ENCODE assay signal across 26 cellular contexts in the genomic region with DNA sequence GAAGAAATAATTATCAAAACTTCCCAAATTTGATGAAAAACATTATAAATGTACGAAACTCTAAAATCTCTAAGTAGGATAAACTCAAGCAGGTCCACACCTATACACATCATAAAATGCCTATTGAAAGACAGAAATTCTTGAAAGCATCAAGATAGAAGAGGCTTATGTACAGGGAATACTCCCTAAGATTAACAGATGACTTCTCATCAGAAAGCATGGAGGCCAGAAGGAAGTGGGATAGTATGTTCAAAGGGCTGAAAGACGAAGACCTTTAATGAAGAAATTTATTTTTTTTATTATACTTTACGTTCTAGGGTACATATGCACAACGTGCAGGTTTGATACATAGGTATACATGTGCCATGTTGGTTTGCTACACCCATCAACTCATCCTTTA. TPM values are rescaled to one million over a fixed set of nuclear protein-coding genes. Genes with fewer than 3 reads are reported as not detected.
DNase-seq lines count a peak whose midpoint lies in the region; ATAC-seq, FAIRE-seq and TF ChIP-seq lines count a peak whose summit lies in the region.
"Had no signal": no experiment of that assay in that cellular context is flagged by ENCODE, and none has a peak within 500 bp of the region (broad histone marks: within the 10 kb centered on the region; RNA-seq: fewer than 3 reads in every experiment).

No MANE protein-coding gene starts in this region.

- DNase-seq in HepG2 (ENCODE audit: low spot score) (no peak), right lobe of liver (no peak), WTC11 (ENCODE audit: low spot score) (no peak), NCI-H1436 (lab: John Stamatoyannopoulos, UW) (no peak)
- DNase-seq: 8988T; ACHN; BE2C; C1 segment of cervical spinal cord; CD4-positive, alpha-beta memory T cell; CD4-positive, CD25-positive, alpha-beta regulatory T cell; CD8-positive, alpha-beta memory T cell; COR-L47; DMS 273 treated with DMSO at 0.1 percent for 48 hours; DMS153; DMS79; DND-41; EL; GDM1 had no signal

- TF ChIP-seq CTCF in HepG2 (CRISPR knock-in tag; IDR thresholded peaks at IDR 0.05), result no peak
- no peak for TF ChIP-seq CTCF in right lobe of liver (IDR thresholded peaks at IDR 0.05)
- no peak for TF ChIP-seq CTCF in WTC11 (IDR thresholded peaks at IDR 0.05)

- no peak overlapping the region for H3K4me3 ChIP-seq in HepG2 (replicated peaks in 1 of 3; ENCODE audit: insufficient read depth in 1 of 3, low read depth in 2 of 3, low read length in 3 of 3)
- no peak overlapping the region for H3K4me3 ChIP-seq in right lobe of liver
- H3K4me3 ChIP-seq: BLaER1 had no signal

- POLR2A ChIA-PET in HepG2 (lab: Yijun Ruan, JAX) (no interaction called here), WTC11 (lab: Charles Lee) (no interaction called here)

- H3K79me2 ChIP-seq in HepG2 (ENCODE audit: insufficient read depth, low read length), result no peaks in the 10 kb centered on the region

- no peak overlapping the region for H3K27ac Mint-ChIP-seq in WTC11
- H3K27ac Mint-ChIP-seq: CD14-positive monocyte; CD4-positive, alpha-beta memory T cell; CD4-positive, CD25-positive, alpha-beta regulatory T cell; CD8-positive, alpha-beta memory T cell had no signal

- H3K4me1 ChIP-seq in HepG2 (ENCODE audit: insufficient read depth, low read length) (no peaks in the 10 kb centered on the region), right lobe of liver (no peaks in the 10 kb centered on the region)
- H3K4me1 ChIP-seq: BE2C had no signal

- TF ChIP-seq POLR2A in HepG2 (IDR thresholded peaks at IDR 0.05; ENCODE audit: insufficient read depth in 1 of 2, low read depth in 2 of 2, low read length in 2 of 2) (no peak), right lobe of liver (IDR thresholded peaks at IDR 0.05) (no peak)

- in situ Hi-C loops in HepG2 (cut with HindIII; ENCODE audit: extremely low pct_ligation_motif_present, low pct_unique_long_range_greater_than_20kb), result no loop called here

- H3K4me3 Mint-ChIP-seq in WTC11, result no peak overlapping the region
- H3K4me3 Mint-ChIP-seq: CD14-positive monocyte; CD4-positive, alpha-beta memory T cell; CD4-positive, CD25-positive, alpha-beta regulatory T cell; CD8-positive, alpha-beta memory T cell had no signal

- TF ChIP-seq EP300 in HepG2 (IDR thresholded peaks at IDR 0.05; ENCODE audit: low read depth in 2 of 2, low read length in 2 of 2), result no peak
- no peak for TF ChIP-seq EP300 in HepG2 (CRISPR knock-in tag; IDR thresholded peaks at IDR 0.05; ENCODE audit: borderline replicate concordance)

- intact Hi-C loops in HepG2 (cut with micrococcal nuclease; ENCODE audit: unreplicated experiment), result no loop called here
- intact Hi-C loops in right lobe of liver (cut with DNase I), result no loop called here

- CTCF ChIA-PET in HepG2 (lab: Yijun Ruan, JAX; ENCODE audit: low intra/inter-chr PET ratio, low total read pairs), result no interaction called here
- CTCF ChIA-PET in WTC11 (lab: Charles Lee), result no interaction called here

- under 1% methylated on average over 4 of the region's 4 CpGs for WGBS in HepG2 (ENCODE audit: low lambda C conversion rate)
- 40% methylated on average over 4 of the region's 4 CpGs for WGBS in right lobe of liver (ENCODE audit: insufficient coverage, low coverage, low lambda C conversion rate, missing lambda C conversion rate)

- H2AFZ ChIP-seq in HepG2 (ENCODE audit: low read length), result no peak overlapping the region

- TF ChIP-seq RAD21 in HepG2 (CRISPR knock-in tag; IDR thresholded peaks at IDR 0.05), result no peak

- FAIRE-seq in HepG2 (lab: Jason Lieb, UNC), result no peak
- FAIRE-seq: GM12891, GM19239 had no signal

- H3K9me3 ChIP-seq in HepG2 (ENCODE audit: low read length) (peaks cover 35% of the 10 kb centered on the region), right lobe of liver (peaks cover 0 to 2% (median 0%) of the 10 kb centered on the region in 4 donors)
- H3K9me3 ChIP-seq: BE2C had no signal

- H4K20me1 ChIP-seq in HepG2 (ENCODE audit: insufficient read depth, low read length), result no peaks in the 10 kb centered on the region
- H4K20me1 ChIP-seq: BLaER1 had no signal

- H3K27me3 ChIP-seq in HepG2 (ENCODE audit: control insufficient read depth in 1 of 2, insufficient read depth in 2 of 2, low read length in 2 of 2) (no peaks in the 10 kb centered on the region), right lobe of liver (no peaks in the 10 kb centered on the region)
- H3K27me3 ChIP-seq: BE2C, BLaER1 had no signal

- no peaks in the 10 kb centered on the region for H3K4me1 Mint-ChIP-seq in WTC11
- H3K4me1 Mint-ChIP-seq: CD14-positive monocyte; CD4-positive, alpha-beta memory T cell; CD4-positive, CD25-positive, alpha-beta regulatory T cell; CD8-positive, alpha-beta memory T cell had no signal

- no peak overlapping the region for H3K4me2 ChIP-seq in HepG2 (ENCODE audit: low read depth, low read length)
- H3K4me2 ChIP-seq: BLaER1 had no signal

- H3K9me3 Mint-ChIP-seq in WTC11, result peaks cover 81% of the 10 kb centered on the region

- H3K36me3 ChIP-seq in HepG2 (replicated peaks in 1 of 2; ENCODE audit: control insufficient read depth in 1 of 2, insufficient read depth in 2 of 2, low read length in 2 of 2) (no peaks in the 10 kb centered on the region), right lobe of liver (no peaks in the 10 kb centered on the region)
- H3K36me3 ChIP-seq: BE2C, BLaER1 had no signal

- no peak for ATAC-seq in HepG2
- ATAC-seq in right lobe of liver, result no peak
- ATAC-seq in WTC11, result no peak
- ATAC-seq in HG02623 (IDR thresholded peaks at IDR 0.05; ENCODE audit: unreplicated experiment), result no peak

- no TSS peak for BruUV-seq in HepG2 (replicated peaks; lab: Mats Ljungman, UMichigan)

- no peak overlapping the region for H3K9ac ChIP-seq in HepG2 (ENCODE audit: insufficient read depth, low read depth, low read length)
- H3K9ac ChIP-seq: BLaER1 had no signal

- H3K27me3 Mint-ChIP-seq in WTC11 (ENCODE audit: low read depth), result peaks cover 10% of the 10 kb centered on the region
- H3K27me3 Mint-ChIP-seq: CD4-positive, alpha-beta memory T cell; CD4-positive, CD25-positive, alpha-beta regulatory T cell; CD8-positive, alpha-beta memory T cell had no signal

- H3K36me3 Mint-ChIP-seq in WTC11, result peaks cover 20% of the 10 kb centered on the region
- H3K36me3 Mint-ChIP-seq: CD14-positive monocyte; CD4-positive, alpha-beta memory T cell; CD4-positive, CD25-positive, alpha-beta regulatory T cell had no signal

- H3K27ac ChIP-seq in HepG2 (ENCODE audit: extremely low read length, insufficient read depth, low read length), result no peak overlapping the region
- H3K27ac ChIP-seq in right lobe of liver, result no peak overlapping the region
- H3K27ac ChIP-seq: BLaER1 had no signal

TF ChIP-seq in HepG2, 621 proteins besides CTCF, POLR2A, EP300 and RAD21:
- no peak for TF ChIP-seq ZNF292 (CRISPR knock-in tag; IDR thresholded peaks at IDR 0.05; ENCODE audit: borderline replicate concordance, low read depth)
- TF ChIP-seq, protein P1, sequence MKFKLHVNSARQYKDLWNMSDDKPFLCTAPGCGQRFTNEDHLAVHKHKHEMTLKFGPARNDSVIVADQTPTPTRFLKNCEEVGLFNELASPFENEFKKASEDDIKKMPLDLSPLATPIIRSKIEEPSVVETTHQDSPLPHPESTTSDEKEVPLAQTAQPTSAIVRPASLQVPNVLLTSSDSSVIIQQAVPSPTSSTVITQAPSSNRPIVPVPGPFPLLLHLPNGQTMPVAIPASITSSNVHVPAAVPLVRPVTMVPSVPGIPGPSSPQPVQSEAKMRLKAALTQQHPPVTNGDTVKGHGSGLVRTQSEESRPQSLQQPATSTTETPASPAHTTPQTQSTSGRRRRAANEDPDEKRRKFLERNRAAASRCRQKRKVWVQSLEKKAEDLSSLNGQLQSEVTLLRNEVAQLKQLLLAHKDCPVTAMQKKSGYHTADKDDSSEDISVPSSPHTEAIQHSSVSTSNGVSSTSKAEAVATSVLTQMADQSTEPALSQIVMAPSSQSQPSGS (CRISPR knock-in tag; IDR thresholded peaks at IDR 0.05), result no peak
- peak; percentile 94 for TF ChIP-seq ZNF317 (CRISPR knock-in tag; IDR thresholded peaks at IDR 0.05)

TF ChIP-seq in WTC11, 78 proteins besides CTCF, POLR2A, EP300 and RAD21 (continues in another document):
- TF ChIP-seq, protein P2, sequence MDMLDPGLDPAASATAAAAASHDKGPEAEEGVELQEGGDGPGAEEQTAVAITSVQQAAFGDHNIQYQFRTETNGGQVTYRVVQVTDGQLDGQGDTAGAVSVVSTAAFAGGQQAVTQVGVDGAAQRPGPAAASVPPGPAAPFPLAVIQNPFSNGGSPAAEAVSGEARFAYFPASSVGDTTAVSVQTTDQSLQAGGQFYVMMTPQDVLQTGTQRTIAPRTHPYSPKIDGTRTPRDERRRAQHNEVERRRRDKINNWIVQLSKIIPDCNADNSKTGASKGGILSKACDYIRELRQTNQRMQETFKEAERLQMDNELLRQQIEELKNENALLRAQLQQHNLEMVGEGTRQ (CRISPR knock-in tag; IDR thresholded peaks at IDR 0.05), result no peak
- peak; percentile 87 for TF ChIP-seq ZNF317 (CRISPR knock-in tag; IDR thresholded peaks at IDR 0.05; ENCODE audit: borderline replicate concordance, low read depth)
- no peak for TF ChIP-seq ZNF121 (CRISPR knock-in tag; IDR thresholded peaks at IDR 0.05)
- TF ChIP-seq ZNF671 (CRISPR knock-in tag; IDR thresholded peaks at IDR 0.05), result no peak

RNA-seq across cellular contexts. Expression of gene KCNA4, which starts 45.3 kb away (rescaled TPM):
- not detected in 2 replicates for total RNA-seq in HepG2 (2016; rRNA removed; fragmentation: Illumina TruSeq; extraction: Trizol)
- total RNA-seq in HepG2 (2016; cell fraction: cytosol; rRNA removed; fragmentation: Illumina TruSeq; extraction: Trizol; ENCODE audit: low read depth), result not detected in 2 replicates
- not detected in 2 replicates for total RNA-seq in HepG2 (2016; cell fraction: insoluble cytoplasmic fraction; rRNA removed; fragmentation: Illumina TruSeq; extraction: Trizol)
- total RNA-seq in HepG2 (2016; cell fraction: membrane; rRNA removed; fragmentation: Illumina TruSeq; extraction: Trizol), result not detected in 2 replicates
- total RNA-seq in HepG2 (2016; cell fraction: nucleus; rRNA removed; fragmentation: Illumina TruSeq; extraction: Trizol), result not detected in 2 replicates
- polyA plus RNA-seq in HepG2 (2011; rRNA removed), result not detected in 2 replicates
- not detected in 2 replicates for polyA plus RNA-seq in HepG2 (2011; cell fraction: cytosol; rRNA removed)
- polyA plus RNA-seq in HepG2 (2011; cell fraction: nucleus; rRNA removed), result not detected in 2 replicates
- not detected in 2 replicates for polyA plus RNA-seq in HepG2 (2012)
- polyA plus RNA-seq in HepG2 (2016; cell fraction: cytosol; fragmentation: Illumina TruSeq; extraction: Trizol; ENCODE audit: low read depth), result not detected in 2 replicates
- polyA plus RNA-seq in HepG2 (2016; cell fraction: insoluble cytoplasmic fraction; fragmentation: Illumina TruSeq; extraction: Trizol; ENCODE audit: low read depth), result not detected in 2 replicates
- not detected in 2 replicates for polyA plus RNA-seq in HepG2 (2016; cell fraction: membrane; fragmentation: Illumina TruSeq; extraction: Trizol; ENCODE audit: low read depth)
- polyA plus RNA-seq in HepG2 (2016; cell fraction: nucleus; fragmentation: Illumina TruSeq; extraction: Trizol; ENCODE audit: insufficient read depth, low read depth), result not detected in 2 replicates
- not detected in 2 replicates for polyA minus RNA-seq in HepG2 (2011; rRNA and poly(A)+ RNA removed; ENCODE audit: low replicate concordance)
- not detected in 2 replicates for polyA minus RNA-seq in HepG2 (2011; cell fraction: cytosol; rRNA and poly(A)+ RNA removed)
- not detected in 2 replicates for polyA minus RNA-seq in HepG2 (2011; cell fraction: nucleus; rRNA and poly(A)+ RNA removed)
- total RNA-seq in right lobe of liver, result not detected
- 0.11 TPM in 1 of 3 replicates, not detected in the others for total RNA-seq in WTC11 (2021)
- total RNA-seq: A673; CD4-positive, alpha-beta memory T cell; CD4-positive, CD25-positive, alpha-beta regulatory T cell; CD8-positive, alpha-beta memory T cell; G401 had no signal
- polyA plus RNA-seq: AG04450; CD14-positive monocyte; CD4-positive, alpha-beta memory T cell; CD4-positive, CD25-positive, alpha-beta regulatory T cell; CD8-positive, alpha-beta memory T cell had no signal

Comparison
In these comparisons a context has a peak if more than half of its experiments do, and no peak if none do; other contexts are left out.
1. Of the 50 proteins assayed by ChIP-seq in both HepG2 and WTC11: peak only in HepG2: none; only in WTC11: none; in both: ZNF317; in neither: 49.